In genomic region chr20:17797579-17797978, GRCh38 we compare ENCODE assay signal across 27 cellular contexts.
DNase-seq lines count a peak whose midpoint lies in the region; ATAC-seq, FAIRE-seq and TF ChIP-seq lines count a peak whose summit lies in the region.
"Had no signal": no experiment of that assay in that cellular context is flagged by ENCODE, and none has a peak within 500 bp of the region (broad histone marks: within the 10 kb centered on the region; RNA-seq: fewer than 3 reads in every experiment).

No MANE protein-coding gene starts in this region.

- no peaks in the 10 kb centered on the region for H3K79me2 ChIP-seq in HepG2 (ENCODE audit: insufficient read depth, low read length)

- H3K4me3 ChIP-seq in HepG2 (replicated peaks in 1 of 3; ENCODE audit: insufficient read depth in 1 of 3, low read depth in 2 of 3, low read length in 3 of 3) (no peak overlapping the region), right lobe of liver (no peak overlapping the region), SJSA1 (no peak overlapping the region)
- H3K4me3 ChIP-seq: BLaER1, GM12878 had no signal

- FAIRE-seq in HepG2 (lab: Jason Lieb, UNC), result no peak
- FAIRE-seq: A204.1, GM12878, GM12892, GM18507 had no signal

- ATAC-seq in HepG2 (no peak), right lobe of liver (no peak), SK-N-SH treated with all-trans-retinoic acid at 6 μM for 48 hours (no peak)
- ATAC-seq: GM12878 had no signal

- TF ChIP-seq RAD21 in HepG2 (CRISPR knock-in tag; IDR thresholded peaks at IDR 0.05), result no peak

- H3K36me3 ChIP-seq in HepG2 (replicated peaks in 1 of 2; ENCODE audit: control insufficient read depth in 1 of 2, insufficient read depth in 2 of 2, low read length in 2 of 2), result no peaks in the 10 kb centered on the region
- H3K36me3 ChIP-seq in right lobe of liver, result no peaks in the 10 kb centered on the region
- no peaks in the 10 kb centered on the region for H3K36me3 ChIP-seq in SJSA1
- H3K36me3 ChIP-seq: BE2C, BLaER1 had no signal

- no peak overlapping the region for H2AFZ ChIP-seq in HepG2 (ENCODE audit: low read length)

- intact Hi-C loops in HepG2 (cut with micrococcal nuclease; ENCODE audit: unreplicated experiment) (no loop called here), right lobe of liver (cut with DNase I) (loop anchor here (10.0 kb wide), 3 partner anchors 83 to 113 kb away; partner anchors contain the start of gene RRBP1 (in 1 of the 2))
- intact Hi-C loops in activated naive CD4-positive, alpha-beta T cell treated with anti-CD3 and anti-CD28 coated beads for 36 hours (cut with micrococcal nuclease), result no loop called here

- POLR2A ChIA-PET in HepG2 (lab: Yijun Ruan, JAX), result interaction anchor here (0.8 to 2.2 kb wide), 2 partner anchors 26 to 78 kb away, joined by 3 to 7 read pairs; no protein-coding TSS in a partner anchor

- no peaks in the 10 kb centered on the region for H4K20me1 ChIP-seq in HepG2 (ENCODE audit: insufficient read depth, low read length)
- H4K20me1 ChIP-seq: BLaER1 had no signal

- no TSS peak for BruUV-seq in HepG2 (replicated peaks; lab: Mats Ljungman, UMichigan)

- WGBS in HepG2 (ENCODE audit: low lambda C conversion rate), result 25% methylated on average over 4 of the region's 4 CpGs
- 80% methylated on average over 4 of the region's 4 CpGs for WGBS in right lobe of liver (ENCODE audit: insufficient coverage, low coverage, low lambda C conversion rate, missing lambda C conversion rate)

- no peak overlapping the region for H3K27ac Mint-ChIP-seq in activated naive CD4-positive, alpha-beta T cell treated with anti-CD3 and anti-CD28 coated beads for 36 hours
- H3K27ac Mint-ChIP-seq: CD14-positive monocyte; CD4-positive, alpha-beta memory T cell; CD8-positive, alpha-beta memory T cell had no signal

- H3K27me3 ChIP-seq in HepG2 (ENCODE audit: control insufficient read depth in 1 of 2, insufficient read depth in 2 of 2, low read length in 2 of 2) (peaks cover 0 to 35% of the 10 kb centered on the region in 2 experiments; a peak in 2 of 5 replicates), right lobe of liver (no peaks in the 10 kb centered on the region), SJSA1 (replicated peaks) (no peaks in the 10 kb centered on the region)
- H3K27me3 ChIP-seq: BE2C, BLaER1 had no signal

- H3K4me3 Mint-ChIP-seq in activated naive CD4-positive, alpha-beta T cell treated with anti-CD3 and anti-CD28 coated beads for 36 hours, result no peak overlapping the region
- H3K4me3 Mint-ChIP-seq: CD14-positive monocyte; CD4-positive, alpha-beta memory T cell; CD4-positive, CD25-positive, alpha-beta regulatory T cell; CD8-positive, alpha-beta memory T cell had no signal

- TF ChIP-seq EP300 in HepG2 (IDR thresholded peaks at IDR 0.05; ENCODE audit: low read depth in 2 of 2, low read length in 2 of 2), result no peak
- TF ChIP-seq EP300 in HepG2 (CRISPR knock-in tag; IDR thresholded peaks at IDR 0.05; ENCODE audit: borderline replicate concordance), result no peak

- no peak overlapping the region for H3K27ac ChIP-seq in HepG2 (ENCODE audit: extremely low read length, insufficient read depth, low read length)
- no peak overlapping the region for H3K27ac ChIP-seq in right lobe of liver
- peak overlapping the region; percentile 11; the same call in 1 of the 2 replicates for H3K27ac ChIP-seq in SJSA1
- H3K27ac ChIP-seq: BLaER1 had no signal

- H3K9ac ChIP-seq in HepG2 (ENCODE audit: insufficient read depth, low read depth, low read length), result no peak overlapping the region
- H3K9ac ChIP-seq: BLaER1 had no signal

- peaks cover 5% of the 10 kb centered on the region for H3K9me3 Mint-ChIP-seq in activated naive CD4-positive, alpha-beta T cell treated with anti-CD3 and anti-CD28 coated beads for 36 hours

- no peak for TF ChIP-seq CTCF in HepG2 (CRISPR knock-in tag; IDR thresholded peaks at IDR 0.05)
- no peak for TF ChIP-seq CTCF in right lobe of liver (IDR thresholded peaks at IDR 0.05)

- TF ChIP-seq POLR2A in HepG2 (IDR thresholded peaks at IDR 0.05; ENCODE audit: insufficient read depth in 1 of 2, low read depth in 2 of 2, low read length in 2 of 2), result no peak
- TF ChIP-seq POLR2A in right lobe of liver (IDR thresholded peaks at IDR 0.05), result no peak

- in situ Hi-C loops in HepG2 (cut with HindIII; ENCODE audit: extremely low pct_ligation_motif_present, low pct_unique_long_range_greater_than_20kb), result no loop called here

- H3K27me3 Mint-ChIP-seq in activated naive CD4-positive, alpha-beta T cell treated with anti-CD3 and anti-CD28 coated beads for 36 hours (ENCODE audit: low read depth), result peaks cover 21% of the 10 kb centered on the region

- H3K9me3 ChIP-seq in HepG2 (ENCODE audit: low read length), result peaks cover 16% of the 10 kb centered on the region
- H3K9me3 ChIP-seq in right lobe of liver, result no peaks in the 10 kb centered on the region
- no peaks in the 10 kb centered on the region for H3K9me3 ChIP-seq in SJSA1 (replicated peaks)
- H3K9me3 ChIP-seq: BE2C had no signal

- H3K4me1 ChIP-seq in HepG2 (ENCODE audit: insufficient read depth, low read length), result peaks cover 41% of the 10 kb centered on the region
- peaks cover 0 to 42% (median 19%) of the 10 kb centered on the region in 4 donors for H3K4me1 ChIP-seq in right lobe of liver
- peaks cover 26% of the 10 kb centered on the region for H3K4me1 ChIP-seq in SJSA1 (replicated peaks)
- H3K4me1 ChIP-seq: BE2C had no signal

- H3K36me3 Mint-ChIP-seq in activated naive CD4-positive, alpha-beta T cell treated with anti-CD3 and anti-CD28 coated beads for 36 hours (ENCODE audit: low read depth), result no peaks in the 10 kb centered on the region
- H3K36me3 Mint-ChIP-seq: CD14-positive monocyte; CD4-positive, alpha-beta memory T cell; CD4-positive, CD25-positive, alpha-beta regulatory T cell had no signal

- no peaks in the 10 kb centered on the region for H3K4me1 Mint-ChIP-seq in activated naive CD4-positive, alpha-beta T cell treated with anti-CD3 and anti-CD28 coated beads for 36 hours (ENCODE audit: low read depth)

- CTCF ChIA-PET in HepG2 (lab: Yijun Ruan, JAX; ENCODE audit: low intra/inter-chr PET ratio, low total read pairs), result no interaction called here
- CTCF ChIA-PET in activated naive CD4-positive, alpha-beta T cell treated with anti-CD3 and anti-CD28 coated beads for 36 hours (lab: Charles Lee), result no interaction called here

- no peak overlapping the region for H3K4me2 ChIP-seq in HepG2 (ENCODE audit: low read depth, low read length)
- H3K4me2 ChIP-seq: BLaER1 had no signal

- no peak for DNase-seq in HepG2 (ENCODE audit: low spot score)
- no peak for DNase-seq in right lobe of liver
- DNase-seq in SJSA1 (ENCODE audit: low read depth in 1 of 2, low spot score in 2 of 2), result no peak
- DNase-seq in HT-29 (ENCODE audit: low spot score), result no peak
- DNase-seq in activated naive CD4-positive, alpha-beta T cell treated with anti-CD3 and anti-CD28 coated beads for 36 hours, result no peak
- no peak for DNase-seq in MV-4-11 (lab: John Stamatoyannopoulos, UW)
- DNase-seq: 8988T; ACHN; BE2C; C1 segment of cervical spinal cord; CD4-positive, CD25-positive, alpha-beta regulatory T cell; CD8-positive, alpha-beta memory T cell; COR-L47; DMS 273 treated with DMSO at 0.1 percent for 48 hours; DMS153; DMS53; DMS79; EL; GDM1 had no signal

TF ChIP-seq in HepG2, 621 proteins besides CTCF, POLR2A, EP300 and RAD21:
- 0 out of 2 replicates have a peak, but pooled peaks have one; percentile 5 for TF ChIP-seq THAP11 (CRISPR knock-in tag; IDR thresholded peaks at IDR 0.05)
- TF ChIP-seq ZNF30 (CRISPR knock-in tag; IDR thresholded peaks at IDR 0.05), result no peak
TF ChIP-seq in HepG2: peak in this region for 1.

TF ChIP-seq in SK-N-SH treated with all-trans-retinoic acid at 6 μM for 48 hours, 23 proteins besides CTCF, POLR2A, EP300 and RAD21 (continues in another document):
- TF ChIP-seq GLIS3 (CRISPR knock-in tag; IDR thresholded peaks at IDR 0.05) (no peak), TSHZ2 (CRISPR knock-in tag; IDR thresholded peaks at IDR 0.05) (peak; percentile 22; the same call in 1 of the 2 replicates), ZFP30 (CRISPR knock-in tag; IDR thresholded peaks at IDR 0.05) (no peak), ZNF70 (CRISPR knock-in tag; IDR thresholded peaks at IDR 0.05) (no peak), CREB5 (CRISPR knock-in tag; IDR thresholded peaks at IDR 0.05; ENCODE audit: low read depth) (no peak), ZC3H10 (CRISPR knock-in tag; IDR thresholded peaks at IDR 0.05) (no peak)

Comparison
In these comparisons a context has a peak if more than half of its experiments do, and no peak if none do; other contexts are left out.
1. intact Hi-C loops: an anchor here in right lobe of liver (10.0 kb wide); none called in HepG2 and activated naive CD4-positive, alpha-beta T cell treated with anti-CD3 and anti-CD28 coated beads for 36 hours.